Comparison of ENCODE assay signal across 9 cellular contexts in genomic region chr22:36344106-36344827, GRCh38. TPM values are rescaled to one million over a fixed set of nuclear protein-coding genes. Genes with fewer than 3 reads are reported as not detected.
A peak's percentile ranks its signal among the peaks of the same experiment; 100 is the strongest.
DNase-seq lines count a peak whose midpoint lies in the region; ATAC-seq and TF ChIP-seq lines count a peak whose summit lies in the region.
"Had no signal": no experiment of that assay in that cellular context is flagged by ENCODE, and none has a peak within 500 bp of the region (broad histone marks: within the 10 kb centered on the region; RNA-seq: fewer than 3 reads in every experiment).

No MANE protein-coding gene starts in this region.

- BruUV-seq in MCF 10A (replicated peaks; lab: Mats Ljungman, UMichigan) = no TSS peak

- peaks cover 57% of the 10 kb centered on the region for H3K36me3 Mint-ChIP-seq in T-helper 1 cell treated with Interleukin-12 subunit alpha and Interleukin-12 subunit beta and Interleukin-4 antibody, amounts not matched to agents 30 μg/mL and 1 μg/mL, for 36 hours (ENCODE audit: low read depth)
- peaks cover 96% of the 10 kb centered on the region for H3K36me3 Mint-ChIP-seq in MCF 10A (ENCODE audit: insufficient read depth, unreplicated experiment)
- peaks cover 54% of the 10 kb centered on the region for H3K36me3 Mint-ChIP-seq in nephron (ENCODE audit: low read depth)

- no peaks in the 10 kb centered on the region for H3K27me3 Mint-ChIP-seq in T-helper 1 cell treated with Interleukin-12 subunit alpha and Interleukin-12 subunit beta and Interleukin-4 antibody, amounts not matched to agents 30 μg/mL and 1 μg/mL, for 36 hours (ENCODE audit: low read depth)
- no peaks in the 10 kb centered on the region for H3K27me3 Mint-ChIP-seq in MCF 10A (ENCODE audit: insufficient read depth, unreplicated experiment)
- no peaks in the 10 kb centered on the region for H3K27me3 Mint-ChIP-seq in nephron (ENCODE audit: low read depth)

- no peaks in the 10 kb centered on the region for H3K9me3 Mint-ChIP-seq in T-helper 1 cell treated with Interleukin-12 subunit alpha and Interleukin-12 subunit beta and Interleukin-4 antibody, amounts not matched to agents 30 μg/mL and 1 μg/mL, for 36 hours
- no peaks in the 10 kb centered on the region for H3K9me3 Mint-ChIP-seq in MCF 10A (ENCODE audit: unreplicated experiment)
- H3K9me3 Mint-ChIP-seq in nephron = no peaks in the 10 kb centered on the region

- H3K4me1 ChIP-seq in thoracic aorta (ENCODE audit: control insufficient read depth in 1 of 2, low read depth in 2 of 2) = peaks cover 61 to 94% of the 10 kb centered on the region in 2 donors

- H3K4me3 Mint-ChIP-seq in T-helper 1 cell treated with Interleukin-12 subunit alpha and Interleukin-12 subunit beta and Interleukin-4 antibody, amounts not matched to agents 30 μg/mL and 1 μg/mL, for 36 hours = peak overlapping the region; percentile 56
- H3K4me3 Mint-ChIP-seq in MCF 10A (ENCODE audit: unreplicated experiment) (peak overlapping the region; percentile 15), nephron (no peak overlapping the region)

- ATAC-seq in thoracic aorta (ENCODE audit: insufficient number of reproducible peaks, low FRiP score, low read depth) = no peak

- peak overlapping the region; percentile 91 to 99 for H3K27ac ChIP-seq in thoracic aorta

- POLR2A ChIA-PET in MCF 10A (lab: Yijun Ruan, JAX) = interaction anchor here (0.7 to 5.8 kb wide), 7 partner anchors 9 to 19 kb away, joined by 3 to 37 read pairs (median 6); no protein-coding TSS in a partner anchor

- no peak for TF ChIP-seq CTCF in MCF 10A (IDR thresholded peaks at IDR 0.05; ENCODE audit: unreplicated experiment)
- TF ChIP-seq CTCF in nephron (IDR thresholded peaks at IDR 0.05; ENCODE audit: unreplicated experiment in 3 of 3) = no peak
- TF ChIP-seq CTCF in thoracic aorta (IDR thresholded peaks at IDR 0.05) = no peak

- no peaks in the 10 kb centered on the region for H3K27me3 ChIP-seq in thoracic aorta (replicated peaks; ENCODE audit: insufficient read depth)

- H3K9me3 ChIP-seq in thoracic aorta = no peaks in the 10 kb centered on the region
- H3K9me3 ChIP-seq: A549 had no signal

- H3K4me3 ChIP-seq in thoracic aorta = no peak overlapping the region
- H3K4me3 ChIP-seq: A549 had no signal

- intact Hi-C loops in MCF 10A (cut with micrococcal nuclease) = no loop called here

- DNase-seq in T-helper 1 cell (no peak), MCF 10A (ENCODE audit: unreplicated experiment) (no peak), thoracic aorta (ENCODE audit: low spot score) (no peak), GM19240 (ENCODE audit: insufficient read length, low spot score) (no peak), NCI-H2227 treated with DMSO at 0.1 percent for 48 hours (lab: John Stamatoyannopoulos, UW) (no peak), NOMO-1 (lab: John Stamatoyannopoulos, UW; ENCODE audit: unreplicated experiment in 2 of 2) (no peak)

- peak overlapping the region; percentile 84 for H3K27ac Mint-ChIP-seq in T-helper 1 cell treated with Interleukin-12 subunit alpha and Interleukin-12 subunit beta and Interleukin-4 antibody, amounts not matched to agents 30 μg/mL and 1 μg/mL, for 36 hours
- H3K27ac Mint-ChIP-seq in MCF 10A (ENCODE audit: low read depth, unreplicated experiment) (peak overlapping the region; percentile 72), nephron (peak overlapping the region in 2 of 3 experiments; percentile 61 to 77)

- CTCF ChIA-PET in MCF 10A (lab: Yijun Ruan, JAX) = interaction anchor here (0.8 to 1.4 kb wide), 2 partner anchors 42 to 125 kb away, joined by 3 to 4 read pairs; no protein-coding TSS in a partner anchor

- H3K4me1 Mint-ChIP-seq in T-helper 1 cell treated with Interleukin-12 subunit alpha and Interleukin-12 subunit beta and Interleukin-4 antibody, amounts not matched to agents 30 μg/mL and 1 μg/mL, for 36 hours (ENCODE audit: low read depth) = peaks cover 59% of the 10 kb centered on the region
- H3K4me1 Mint-ChIP-seq in MCF 10A (ENCODE audit: insufficient read depth, unreplicated experiment) = peaks cover 22% of the 10 kb centered on the region
- peaks cover 14% of the 10 kb centered on the region for H3K4me1 Mint-ChIP-seq in nephron

- peaks cover 46% of the 10 kb centered on the region for H3K36me3 ChIP-seq in thoracic aorta

RNA-seq across cellular contexts. Expression of gene MYH9, which starts 43.5 kb away (rescaled TPM):
- 643 and 653 TPM in 2 replicates for total RNA-seq in MCF 10A (2022)
- 1,000 to 10,000 TPM; 1,447 to 1,631 TPM for total RNA-seq in thoracic aorta

Comparison
In these comparisons a context has a peak if more than half of its experiments do, and no peak if none do; other contexts are left out.
1. H3K4me3 Mint-ChIP-seq: peak in T-helper 1 cell treated with Interleukin-12 subunit alpha and Interleukin-12 subunit beta and Interleukin-4 antibody, amounts not matched to agents 30 μg/mL and 1 μg/mL, for 36 hours (single experiment) and MCF 10A (single experiment); none in nephron (0 of 3).
2. Peak in every context shown above with its lines, with median percentiles within 50 percentile points of each other: H3K27ac Mint-ChIP-seq.